8 cellular contexts compared by ENCODE assay signal in the genomic region with DNA sequence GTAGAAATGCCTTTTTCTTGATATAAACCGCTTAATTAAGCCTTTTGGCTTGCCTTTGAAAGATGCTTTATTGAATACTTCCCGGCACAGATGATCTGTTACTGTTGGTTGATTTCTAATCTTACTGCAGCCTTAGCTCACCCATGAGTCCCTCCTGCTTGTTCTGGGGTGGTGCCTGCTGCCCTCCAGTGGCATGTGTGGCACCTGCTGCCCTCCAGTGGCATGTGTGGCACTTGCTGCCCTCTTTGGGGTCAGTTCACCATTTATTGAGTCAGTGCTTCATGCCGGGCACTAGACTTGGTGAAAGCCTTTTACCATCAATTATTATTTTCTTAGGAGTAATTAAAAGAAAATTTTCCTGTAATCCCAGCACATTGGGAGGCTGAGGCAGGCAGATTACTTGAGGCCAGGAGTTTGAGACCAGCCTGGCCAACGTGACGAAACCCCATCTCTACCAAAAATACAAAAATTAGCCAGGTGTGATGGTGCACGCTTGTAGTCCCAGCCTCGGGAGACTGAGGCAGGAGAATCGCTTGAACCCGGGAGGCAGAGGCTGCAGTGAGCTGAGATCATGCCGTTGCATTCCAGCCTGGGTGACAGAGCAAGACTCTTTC. TPM values are rescaled to one million over a fixed set of nuclear protein-coding genes. Genes with fewer than 3 reads are reported as not detected.
DNase-seq lines count a peak whose midpoint lies in the region; ATAC-seq and TF ChIP-seq lines count a peak whose summit lies in the region.

No MANE protein-coding gene starts in this region.

- H3K27ac Mint-ChIP-seq in nephron: peak overlapping the region in 2 of 3 experiments; percentile 4 to 77

- H3K27me3 Mint-ChIP-seq in nephron (ENCODE audit: low read depth): peaks cover 11% of the 10 kb centered on the region

- no peaks in the 10 kb centered on the region for H3K9me3 ChIP-seq in OCI-LY7 (ENCODE audit: low read length)
- no peaks in the 10 kb centered on the region for H3K9me3 ChIP-seq in esophagus muscularis mucosa

- no peak overlapping the region for H3K27ac ChIP-seq in OCI-LY7 (ENCODE audit: low read depth, low read length, poor library complexity, severe bottlenecking)
- peak overlapping the region; percentile 84 to 86 (median 85) for H3K27ac ChIP-seq in esophagus muscularis mucosa (replicated peaks in 1 of 4)

- DNase-seq in CD1c-positive myeloid dendritic cell (ENCODE audit: extremely low spot score) (peak; percentile 78), OCI-LY7 (ENCODE audit: low spot score) (peak; percentile 85), activated T-cell treated with anti-CD3 and anti-CD28 coated beads for 4 hours (peak; percentile 70), esophagus muscularis mucosa (ENCODE audit: extremely low spot score) (no peak)
- peak; percentile 65 for DNase-seq in stimulated activated naive CD4-positive, alpha-beta T cell treated with Interleukin-2 at 50 U/mL for 16 hours (lab: John Stamatoyannopoulos, UW)

- 61% methylated on average over 10 of the region's 10 CpGs for WGBS in esophagus muscularis mucosa

- no TSS peak for BruUV-seq in OCI-LY7 (replicated peaks; lab: Mats Ljungman, UMichigan)

- no peak for TF ChIP-seq EP300 in esophagus muscularis mucosa (IDR thresholded peaks at IDR 0.05)

- H3K79me2 ChIP-seq in OCI-LY7 (ENCODE audit: insufficient read depth, low read depth, low read length): no peaks in the 10 kb centered on the region

- H3K4me1 Mint-ChIP-seq in nephron: peaks cover 90% of the 10 kb centered on the region

- CTCF ChIA-PET in OCI-LY7 (lab: Charles Lee; ENCODE audit: unreplicated experiment): interaction anchor here (0.6 to 2.5 kb wide), 9 partner anchors 8 to 179 kb away, joined by 3 to 21 read pairs (median 6); no protein-coding TSS in a partner anchor

- H3K4me3 ChIP-seq in OCI-LY7 (ENCODE audit: low read depth, low read length, poor library complexity, severe bottlenecking): no peak overlapping the region
- no peak overlapping the region for H3K4me3 ChIP-seq in esophagus muscularis mucosa

- H4K20me1 ChIP-seq in OCI-LY7 (ENCODE audit: insufficient read depth, low read length): no peaks in the 10 kb centered on the region

- no peak overlapping the region for H2AFZ ChIP-seq in OCI-LY7 (ENCODE audit: low read length)

- H3K4me2 ChIP-seq in OCI-LY7 (ENCODE audit: low read length): no peak overlapping the region

- ATAC-seq in HG02763 (IDR thresholded peaks at IDR 0.05; ENCODE audit: unreplicated experiment): peak; percentile 48
- no peak for ATAC-seq in HG03135 (IDR thresholded peaks at IDR 0.05; ENCODE audit: unreplicated experiment)

- no peak overlapping the region for H3K4me3 Mint-ChIP-seq in nephron

- no peaks in the 10 kb centered on the region for H3K9me2 ChIP-seq in OCI-LY7 (ENCODE audit: insufficient read depth, low read length)

- POLR2A ChIA-PET in OCI-LY7 (lab: Charles Lee): interaction anchor here (0.6 to 10.5 kb wide), 8 partner anchors 9 to 159 kb away, joined by 3 to 116 read pairs (median 6); partner anchors contain the start of gene POFUT2

- H3K27me3 ChIP-seq in esophagus muscularis mucosa: no peaks in the 10 kb centered on the region

- no peaks in the 10 kb centered on the region for H3K36me3 ChIP-seq in OCI-LY7 (ENCODE audit: insufficient read depth, low read length)
- peaks cover 0 to 8% (median 0%) of the 10 kb centered on the region in 4 donors for H3K36me3 ChIP-seq in esophagus muscularis mucosa

- peak; percentile 95 for TF ChIP-seq CTCF in OCI-LY7 (conservative IDR thresholded peaks at IDR 0.05; ENCODE audit: low read length)
- TF ChIP-seq CTCF in esophagus muscularis mucosa (IDR thresholded peaks at IDR 0.05): peak; percentile 80 to 93 (median 88)
- TF ChIP-seq CTCF in nephron (IDR thresholded peaks at IDR 0.05; ENCODE audit: unreplicated experiment in 3 of 3): peak; percentile 66 to 75 (median 73)

- no peaks in the 10 kb centered on the region for H3K36me3 Mint-ChIP-seq in nephron (ENCODE audit: low read depth)

- no peaks in the 10 kb centered on the region for H3K9me3 Mint-ChIP-seq in nephron

- intact Hi-C loops in OCI-LY7 (cut with micrococcal nuclease; ENCODE audit: unreplicated experiment) (loop anchor here (1.0 to 10.0 kb wide), 5 partner anchors 18 to 334 kb away; partner anchors contain the start of gene ADARB1), esophagus muscularis mucosa (cut with DNase I) (no loop called here)

- no peak for TF ChIP-seq POLR2A in esophagus muscularis mucosa (IDR thresholded peaks at IDR 0.05; ENCODE audit: low read depth)

- H3K4me1 ChIP-seq in OCI-LY7 (ENCODE audit: insufficient read depth, low read length, poor library complexity, severe bottlenecking): peaks cover 38% of the 10 kb centered on the region
- H3K4me1 ChIP-seq in esophagus muscularis mucosa: peaks cover 54 to 98% (median 90%) of the 10 kb centered on the region in 4 donors

RNA-seq across cellular contexts. Expression of gene ADARB1, which starts 54.3 kb away (rescaled TPM):
- total RNA-seq in OCI-LY7 (2014; rRNA removed; shearing (Covaris generic)): 6.6 and 17.4 TPM in 2 replicates
- total RNA-seq in OCI-LY7 (2022) (20.5 and 20.8 TPM in 2 replicates), esophagus muscularis mucosa (100 to 1,000 TPM; 107 to 231 (median 201) TPM)

Comparison
In these comparisons a context has a peak if more than half of its experiments do, and no peak if none do; other contexts are left out.
1. RNA of gene ADARB1, which starts 54.3 kb away (total RNA-seq): 107 to 231 TPM in esophagus muscularis mucosa; 6.6 to 20.8 TPM in OCI-LY7; every median in the first group is over 4 times any median in the second.
2. Peak in every context shown above with its lines, with median percentiles within 50 percentile points of each other: CTCF ChIP-seq.